ENCODE assay signal across 19 cellular contexts in genomic region chr6:152571863-152572394, GRCh38.
"Had no signal": no experiment of that assay in that cellular context is flagged by ENCODE, and none has a peak within 500 bp of the region (broad histone marks: within the 10 kb centered on the region; RNA-seq: fewer than 3 reads in every experiment).

No MANE protein-coding gene starts in this region.

- DNase-seq: activated CD4-positive, alpha-beta T cell treated with anti-CD3 and anti-CD28 coated beads, Interleukin-2, amount 50 U/mL, for 4 hours; activated gamma-delta T cell; dorsolateral prefrontal cortex; glutamatergic neuron; hypothalamus; mesenchymal stem cell; mucosa of descending colon; naive thymus-derived CD4-positive, alpha-beta T cell; stimulated activated CD4-positive, alpha-beta T cell treated with anti-CD3 and anti-CD28 coated beads, Interleukin-4, amount 100 ng/mL, for 24 hours; SW 1271; T-helper 2 cell had no signal

- H2AFZ ChIP-seq: parathyroid adenoma had no signal

- H3K79me2 ChIP-seq: parathyroid adenoma had no signal

- H3K27me3 ChIP-seq: ascending aorta, cardiac muscle cell, dorsolateral prefrontal cortex, foreskin keratinocyte had no signal

- H3K36me3 ChIP-seq: ascending aorta, cardiac muscle cell had no signal

- ATAC-seq: foreskin keratinocyte; mucosa of descending colon; naive thymus-derived CD4-positive, alpha-beta T cell; stimulated activated effector memory CD8-positive, alpha-beta T cell treated with anti-CD3 and anti-CD28 coated beads, Interleukin-12 subunit alpha, Interleukin-12 subunit beta, amount 100 ng/mL, for 72 hours had no signal

- H3K9ac ChIP-seq: parathyroid adenoma had no signal

- H3K27ac ChIP-seq: ascending aorta, cardiac muscle cell, epithelial cell of prostate, foreskin keratinocyte, parathyroid adenoma, VCaP had no signal

- H3K4me2 ChIP-seq: smooth muscle cell had no signal

- H3K9me3 ChIP-seq: ascending aorta, mucosa of descending colon had no signal

- H3K4me3 ChIP-seq: ascending aorta, cardiac muscle cell, dorsolateral prefrontal cortex, mucosa of descending colon, smooth muscle cell had no signal

- H3K4me1 ChIP-seq: ascending aorta, parathyroid adenoma had no signal
